Comparison of ENCODE assay signal across 1 cellular context in genomic region chr12:53500776-53501614, GRCh38.
A peak's percentile ranks its signal among the peaks of the same experiment; 100 is the strongest.
TF ChIP-seq lines count a peak whose summit lies in the region.

A gene with protein sequence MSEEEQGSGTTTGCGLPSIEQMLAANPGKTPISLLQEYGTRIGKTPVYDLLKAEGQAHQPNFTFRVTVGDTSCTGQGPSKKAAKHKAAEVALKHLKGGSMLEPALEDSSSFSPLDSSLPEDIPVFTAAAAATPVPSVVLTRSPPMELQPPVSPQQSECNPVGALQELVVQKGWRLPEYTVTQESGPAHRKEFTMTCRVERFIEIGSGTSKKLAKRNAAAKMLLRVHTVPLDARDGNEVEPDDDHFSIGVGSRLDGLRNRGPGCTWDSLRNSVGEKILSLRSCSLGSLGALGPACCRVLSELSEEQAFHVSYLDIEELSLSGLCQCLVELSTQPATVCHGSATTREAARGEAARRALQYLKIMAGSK (plus strand): TSS chr12:53501283. CDS start chr12:53501409, 126 bp downstream.

TF ChIP-seq in K562, 482 proteins besides CTCF, POLR2A, EP300 and RAD21 (continued from another document and continues in another):
- peak; percentile 42 for TF ChIP-seq CTCFL (IDR thresholded peaks at IDR 0.05; ENCODE audit: borderline replicate concordance, insufficient read depth, low read depth, low read length, poor library complexity, severe bottlenecking)
- TF ChIP-seq ZNF707 (CRISPR knock-in tag; conservative IDR thresholded peaks at IDR 0.05): peak; percentile 62; the same call in 1 of the 2 replicates
- TF ChIP-seq, protein P1, sequence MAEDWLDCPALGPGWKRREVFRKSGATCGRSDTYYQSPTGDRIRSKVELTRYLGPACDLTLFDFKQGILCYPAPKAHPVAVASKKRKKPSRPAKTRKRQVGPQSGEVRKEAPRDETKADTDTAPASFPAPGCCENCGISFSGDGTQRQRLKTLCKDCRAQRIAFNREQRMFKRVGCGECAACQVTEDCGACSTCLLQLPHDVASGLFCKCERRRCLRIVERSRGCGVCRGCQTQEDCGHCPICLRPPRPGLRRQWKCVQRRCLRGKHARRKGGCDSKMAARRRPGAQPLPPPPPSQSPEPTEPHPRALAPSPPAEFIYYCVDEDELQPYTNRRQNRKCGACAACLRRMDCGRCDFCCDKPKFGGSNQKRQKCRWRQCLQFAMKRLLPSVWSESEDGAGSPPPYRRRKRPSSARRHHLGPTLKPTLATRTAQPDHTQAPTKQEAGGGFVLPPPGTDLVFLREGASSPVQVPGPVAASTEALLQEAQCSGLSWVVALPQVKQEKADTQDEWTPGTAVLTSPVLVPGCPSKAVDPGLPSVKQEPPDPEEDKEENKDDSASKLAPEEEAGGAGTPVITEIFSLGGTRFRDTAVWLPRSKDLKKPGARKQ (CRISPR knock-in tag; IDR thresholded peaks at IDR 0.05): no peak
- TF ChIP-seq ZNF253 (CRISPR knock-in tag; conservative IDR thresholded peaks at IDR 0.05): no peak
- peak; percentile 19 to 91; a peak in 2 of 4 replicates for TF ChIP-seq SIN3A (IDR thresholded peaks at IDR 0.05; ENCODE audit: borderline replicate concordance in 2 of 2, control insufficient read depth in 1 of 2, low read depth in 2 of 2, low read length in 2 of 2)
- no peak for TF ChIP-seq SETDB1 (IDR thresholded peaks at IDR 0.05; ENCODE audit: low read length)
- peak; percentile 93 for TF ChIP-seq MYC (IDR thresholded peaks at IDR 0.05; ENCODE audit: low read depth, low read length)
- peak; percentile 96; the same call in 1 of the 2 replicates for TF ChIP-seq MYC (CRISPR knock-in tag; IDR thresholded peaks at IDR 0.05; ENCODE audit: borderline replicate concordance, low read depth)
- peak; percentile 91 for TF ChIP-seq ZNF584 (CRISPR knock-in tag; IDR thresholded peaks at IDR 0.05; ENCODE audit: low read depth)
- TF ChIP-seq ZNF639 (CRISPR knock-in tag; conservative IDR thresholded peaks at IDR 0.05 in 1 of 2, IDR thresholded peaks at IDR 0.05 in 1 of 2): peak in 1 of 2 experiments; percentile 95; a peak in 2 of 4 replicates
- TF ChIP-seq ELF2 (CRISPR knock-in tag; IDR thresholded peaks at IDR 0.05): peak; percentile 64; the same call in 1 of the 2 replicates
- peak; percentile 45; the same call in 1 of the 2 replicates for TF ChIP-seq ELF1 (tag; IDR thresholded peaks at IDR 0.05)
- no peak for TF ChIP-seq CHCHD3 (CRISPR knock-in tag; IDR thresholded peaks at IDR 0.05)
- no peak for TF ChIP-seq ADNP (tag; IDR thresholded peaks at IDR 0.05)
- TF ChIP-seq, protein P2, sequence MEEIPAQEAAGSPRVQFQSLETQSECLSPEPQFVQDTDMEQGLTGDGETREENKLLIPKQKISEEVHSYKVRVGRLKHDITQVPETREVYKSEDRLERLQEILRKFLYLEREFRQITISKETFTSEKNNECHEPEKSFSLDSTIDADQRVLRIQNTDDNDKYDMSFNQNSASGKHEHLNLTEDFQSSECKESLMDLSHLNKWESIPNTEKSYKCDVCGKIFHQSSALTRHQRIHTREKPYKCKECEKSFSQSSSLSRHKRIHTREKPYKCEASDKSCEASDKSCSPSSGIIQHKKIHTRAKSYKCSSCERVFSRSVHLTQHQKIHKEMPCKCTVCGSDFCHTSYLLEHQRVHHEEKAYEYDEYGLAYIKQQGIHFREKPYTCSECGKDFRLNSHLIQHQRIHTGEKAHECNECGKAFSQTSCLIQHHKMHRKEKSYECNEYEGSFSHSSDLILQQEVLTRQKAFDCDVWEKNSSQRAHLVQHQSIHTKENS (CRISPR knock-in tag; IDR thresholded peaks at IDR 0.05): no peak
- TF ChIP-seq MEF2A (IDR thresholded peaks at IDR 0.05; ENCODE audit: control insufficient read depth, low read depth, low read length): no peak
- peak; percentile 90; the same call in 1 of the 2 replicates for TF ChIP-seq SP1 (CRISPR knock-in tag; IDR thresholded peaks at IDR 0.05)
- peak; percentile 70; the same call in 1 of the 2 replicates for TF ChIP-seq RFX5 (IDR thresholded peaks at IDR 0.05; ENCODE audit: low read depth, low read length)
- 0 out of 2 replicates have a peak, but pooled peaks have one; percentile 10 for TF ChIP-seq ESRRA (IDR thresholded peaks at IDR 0.05; ENCODE audit: borderline replicate concordance, low read depth)
- TF ChIP-seq EHMT2 (IDR thresholded peaks at IDR 0.05): no peak
- no peak for TF ChIP-seq SMARCA5 (IDR thresholded peaks at IDR 0.05)
- no peak for TF ChIP-seq SPI1 (IDR thresholded peaks at IDR 0.05; ENCODE audit: borderline replicate concordance, low read depth, low read length)
- TF ChIP-seq MAZ (CRISPR knock-in tag; conservative IDR thresholded peaks at IDR 0.05 in 1 of 2, IDR thresholded peaks at IDR 0.05 in 1 of 2): peak; percentile 91 to 92
- no peak for TF ChIP-seq ZNF124 (CRISPR knock-in tag; IDR thresholded peaks at IDR 0.05)
- no peak for TF ChIP-seq BDP1 (IDR thresholded peaks at IDR 0.05; ENCODE audit: insufficient read depth, insufficient read length)
- TF ChIP-seq HDAC3 (IDR thresholded peaks at IDR 0.05; ENCODE audit: borderline replicate concordance, partially characterized antibody): no peak
- TF ChIP-seq SP2 (IDR thresholded peaks at IDR 0.05; ENCODE audit: extremely low read depth, low read depth, low read length, poor library complexity, severe bottlenecking): peak; percentile 52
- TF ChIP-seq ZNF12 (CRISPR knock-in tag; IDR thresholded peaks at IDR 0.05): no peak
- TF ChIP-seq, protein P3, sequence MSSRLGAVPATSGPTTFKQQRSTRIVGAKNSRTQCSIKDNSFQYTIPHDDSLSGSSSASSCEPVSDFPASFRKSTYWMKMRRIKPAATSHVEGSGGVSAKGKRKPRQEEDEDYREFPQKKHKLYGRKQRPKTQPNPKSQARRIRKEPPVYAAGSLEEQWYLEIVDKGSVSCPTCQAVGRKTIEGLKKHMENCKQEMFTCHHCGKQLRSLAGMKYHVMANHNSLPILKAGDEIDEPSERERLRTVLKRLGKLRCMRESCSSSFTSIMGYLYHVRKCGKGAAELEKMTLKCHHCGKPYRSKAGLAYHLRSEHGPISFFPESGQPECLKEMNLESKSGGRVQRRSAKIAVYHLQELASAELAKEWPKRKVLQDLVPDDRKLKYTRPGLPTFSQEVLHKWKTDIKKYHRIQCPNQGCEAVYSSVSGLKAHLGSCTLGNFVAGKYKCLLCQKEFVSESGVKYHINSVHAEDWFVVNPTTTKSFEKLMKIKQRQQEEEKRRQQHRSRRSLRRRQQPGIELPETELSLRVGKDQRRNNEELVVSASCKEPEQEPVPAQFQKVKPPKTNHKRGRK (tag; IDR thresholded peaks at IDR 0.05): no peak
- no peak for TF ChIP-seq HDAC6 (IDR thresholded peaks at IDR 0.05; ENCODE audit: low read depth, low read length)
- no peak for TF ChIP-seq HDAC2 (IDR thresholded peaks at IDR 0.05)
- no peak for TF ChIP-seq NFIX (CRISPR knock-in tag; IDR thresholded peaks at IDR 0.05; ENCODE audit: low read depth)
- TF ChIP-seq CBFA2T2 (conservative IDR thresholded peaks at IDR 0.05): no peak; the same call in 1 of the 2 replicates
- no peak for TF ChIP-seq LCOR (CRISPR knock-in tag; IDR thresholded peaks at IDR 0.05)
- TF ChIP-seq ZNF197 (CRISPR knock-in tag; IDR thresholded peaks at IDR 0.05; ENCODE audit: low read depth): peak; percentile 73; the same call in 1 of the 2 replicates
- TF ChIP-seq CXXC5 (CRISPR knock-in tag; IDR thresholded peaks at IDR 0.05): peak; percentile 90
- TF ChIP-seq, protein P4, sequence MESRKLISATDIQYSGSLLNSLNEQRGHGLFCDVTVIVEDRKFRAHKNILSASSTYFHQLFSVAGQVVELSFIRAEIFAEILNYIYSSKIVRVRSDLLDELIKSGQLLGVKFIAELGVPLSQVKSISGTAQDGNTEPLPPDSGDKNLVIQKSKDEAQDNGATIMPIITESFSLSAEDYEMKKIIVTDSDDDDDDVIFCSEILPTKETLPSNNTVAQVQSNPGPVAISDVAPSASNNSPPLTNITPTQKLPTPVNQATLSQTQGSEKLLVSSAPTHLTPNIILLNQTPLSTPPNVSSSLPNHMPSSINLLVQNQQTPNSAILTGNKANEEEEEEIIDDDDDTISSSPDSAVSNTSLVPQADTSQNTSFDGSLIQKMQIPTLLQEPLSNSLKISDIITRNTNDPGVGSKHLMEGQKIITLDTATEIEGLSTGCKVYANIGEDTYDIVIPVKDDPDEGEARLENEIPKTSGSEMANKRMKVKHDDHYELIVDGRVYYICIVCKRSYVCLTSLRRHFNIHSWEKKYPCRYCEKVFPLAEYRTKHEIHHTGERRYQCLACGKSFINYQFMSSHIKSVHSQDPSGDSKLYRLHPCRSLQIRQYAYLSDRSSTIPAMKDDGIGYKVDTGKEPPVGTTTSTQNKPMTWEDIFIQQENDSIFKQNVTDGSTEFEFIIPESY (CRISPR knock-in tag; IDR thresholded peaks at IDR 0.05): peak; percentile 65; the same call in 1 of the 2 replicates
- TF ChIP-seq CREB1 (IDR thresholded peaks at IDR 0.05): peak; percentile 96
- TF ChIP-seq CREB1 (CRISPR knock-in tag; IDR thresholded peaks at IDR 0.05): peak; percentile 91
- TF ChIP-seq EGR1 (conservative IDR thresholded peaks at IDR 0.05): peak; percentile 76
- peak; percentile 87; the same call in 1 of the 2 replicates for TF ChIP-seq ZNF133 (CRISPR knock-in tag; IDR thresholded peaks at IDR 0.05)
- peak; percentile 40; the same call in 1 of the 2 replicates for TF ChIP-seq KLF13 (tag; IDR thresholded peaks at IDR 0.05; ENCODE audit: borderline replicate concordance, low read depth)
- TF ChIP-seq ATF3 (IDR thresholded peaks at IDR 0.05): no peak
- peak; percentile 78; the same call in 1 of the 2 replicates for TF ChIP-seq ATF3 (CRISPR knock-in tag; conservative IDR thresholded peaks at IDR 0.05)
- peak; percentile 82 for TF ChIP-seq VEZF1 (CRISPR knock-in tag; IDR thresholded peaks at IDR 0.05)
- TF ChIP-seq, protein P5, sequence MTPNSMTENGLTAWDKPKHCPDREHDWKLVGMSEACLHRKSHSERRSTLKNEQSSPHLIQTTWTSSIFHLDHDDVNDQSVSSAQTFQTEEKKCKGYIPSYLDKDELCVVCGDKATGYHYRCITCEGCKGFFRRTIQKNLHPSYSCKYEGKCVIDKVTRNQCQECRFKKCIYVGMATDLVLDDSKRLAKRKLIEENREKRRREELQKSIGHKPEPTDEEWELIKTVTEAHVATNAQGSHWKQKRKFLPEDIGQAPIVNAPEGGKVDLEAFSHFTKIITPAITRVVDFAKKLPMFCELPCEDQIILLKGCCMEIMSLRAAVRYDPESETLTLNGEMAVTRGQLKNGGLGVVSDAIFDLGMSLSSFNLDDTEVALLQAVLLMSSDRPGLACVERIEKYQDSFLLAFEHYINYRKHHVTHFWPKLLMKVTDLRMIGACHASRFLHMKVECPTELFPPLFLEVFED (CRISPR knock-in tag; conservative IDR thresholded peaks at IDR 0.05): peak; percentile 88
- TF ChIP-seq ZNF140 (CRISPR knock-in tag; IDR thresholded peaks at IDR 0.05): 0 out of 2 replicates have a peak, but pooled peaks have one; percentile 48
